In genomic region chr11:126547161-126547560, GRCh38 we compare ENCODE assay signal across 16 cellular contexts.
DNase-seq lines count a peak whose midpoint lies in the region; ATAC-seq and TF ChIP-seq lines count a peak whose summit lies in the region.
"Had no signal": no experiment of that assay in that cellular context is flagged by ENCODE, and none has a peak within 500 bp of the region (broad histone marks: within the 10 kb centered on the region; RNA-seq: fewer than 3 reads in every experiment).

No MANE protein-coding gene starts in this region.

- H3K27me3 ChIP-seq in WERI-Rb-1 (ENCODE audit: insufficient read depth, low read depth, severe bottlenecking): no peaks in the 10 kb centered on the region
- H3K27me3 ChIP-seq in GM23338 (ENCODE audit: insufficient read depth): no peaks in the 10 kb centered on the region

- H2AFZ ChIP-seq in GM23338: no peak overlapping the region

- H3K4me3 ChIP-seq in HFF-Myc (replicated peaks; ENCODE audit: low read depth, low read length): no peak overlapping the region
- H3K4me3 ChIP-seq in WERI-Rb-1 (ENCODE audit: low read depth, low read length): peak overlapping the region; percentile 8; the same call in 1 of the 2 replicates
- no peak overlapping the region for H3K4me3 ChIP-seq in GM23338
- H3K4me3 ChIP-seq: lung had no signal

- ATAC-seq in GM23338: no peak

- H3F3A ChIP-seq in GM23338 (replicated peaks; ENCODE audit: low read depth): no peaks in the 10 kb centered on the region

- TF ChIP-seq CTCF in HFF-Myc (IDR thresholded peaks at IDR 0.05; ENCODE audit: low read depth, low read length, missing control alignments) (no peak), WERI-Rb-1 (IDR thresholded peaks at IDR 0.05; ENCODE audit: low read depth, low read length) (no peak), GM23338 (conservative IDR thresholded peaks at IDR 0.05; ENCODE audit: low read depth in 2 of 2) (no peak)

- H3K36me3 ChIP-seq in WERI-Rb-1: no peaks in the 10 kb centered on the region
- H3K36me3 ChIP-seq in GM23338 (ENCODE audit: insufficient read depth): no peaks in the 10 kb centered on the region

- no peaks in the 10 kb centered on the region for H3K4me1 Mint-ChIP-seq in activated T-cell treated with anti-CD3 and anti-CD28 coated beads, Interleukin-2, amount 50 U/mL, for 24 hours (ENCODE audit: low read depth)
- H3K4me1 Mint-ChIP-seq in immature natural killer cell: no peaks in the 10 kb centered on the region
- peaks cover 42% of the 10 kb centered on the region for H3K4me1 Mint-ChIP-seq in GM23338

- H3K9me2 ChIP-seq in GM23338 (ENCODE audit: insufficient read depth): no peaks in the 10 kb centered on the region

- no peaks in the 10 kb centered on the region for H3K79me2 ChIP-seq in GM23338 (replicated peaks; ENCODE audit: insufficient read depth)

- no peaks in the 10 kb centered on the region for H3K9me3 Mint-ChIP-seq in activated T-cell treated with anti-CD3 and anti-CD28 coated beads, Interleukin-2, amount 50 U/mL, for 24 hours
- H3K9me3 Mint-ChIP-seq in immature natural killer cell (no peaks in the 10 kb centered on the region), GM23338 (no peaks in the 10 kb centered on the region)
- H3K9me3 Mint-ChIP-seq: activated T-helper 2 cell treated with anti-CD3 and anti-CD28 coated beads, Interferon-gamma antibody, Interleukin-2, Interleukin-4, amounts not matched to agents 10 μg/mL and 5 μg/mL and 100 μg/mL, durations not matched to agents 14 hours and 24 hours and 36 hours had no signal

- H3K4me1 ChIP-seq in GM23338 (ENCODE audit: insufficient read depth): peaks cover 18% of the 10 kb centered on the region

- no peak overlapping the region for H3K4me2 ChIP-seq in GM23338

- H3K27ac ChIP-seq in WERI-Rb-1 (peak overlapping the region; percentile 83), GM23338 (ENCODE audit: low read depth) (no peak overlapping the region)

- H3K27me3 Mint-ChIP-seq in activated T-cell treated with anti-CD3 and anti-CD28 coated beads, Interleukin-2, amount 50 U/mL, for 24 hours: peaks cover 27% of the 10 kb centered on the region
- H3K27me3 Mint-ChIP-seq in immature natural killer cell (ENCODE audit: low read depth in 3 of 3) (peaks cover 1 to 16% (median 2%) of the 10 kb centered on the region in 3 donors), GM23338 (ENCODE audit: insufficient read depth, low read depth, poor library complexity) (peaks cover 5% of the 10 kb centered on the region)

- no peak overlapping the region for H3K4me3 Mint-ChIP-seq in activated T-cell treated with anti-CD3 and anti-CD28 coated beads, Interleukin-2, amount 50 U/mL, for 24 hours
- H3K4me3 Mint-ChIP-seq in immature natural killer cell: no peak overlapping the region
- H3K4me3 Mint-ChIP-seq in GM23338: no peak overlapping the region

- DNase-seq in A172 (ENCODE audit: low spot score): peak; percentile 78
- DNase-seq in HFF-Myc (ENCODE audit: extremely low read depth, low read depth): peak; percentile 66
- DNase-seq in WERI-Rb-1: peak; percentile 42
- DNase-seq in foreskin melanocyte: peak; percentile 89
- DNase-seq in activated T-cell treated with anti-CD3 and anti-CD28 coated beads, Interleukin-2, amount 50 U/mL, for 24 hours: no peak
- DNase-seq in immature natural killer cell: no peak
- DNase-seq in effector CD8-positive, alpha-beta T cell (lab: John Stamatoyannopoulos, UW): no peak
- no peak for DNase-seq in GM23338 (ENCODE audit: low spot score)
- DNase-seq: activated CD4-positive, alpha-beta T cell treated with anti-CD3 and anti-CD28 coated beads, Interleukin-2, amount 50 U/mL, for 4 hours; central memory CD4-positive, alpha-beta T cell; DMS 273 treated with DMSO at 0.1 percent for 48 hours; NCI-H2171 treated with DMSO at 0.1 percent for 48 hours; OCI-M1; T-helper 1 cell had no signal

- no peaks in the 10 kb centered on the region for H3K9me3 ChIP-seq in WERI-Rb-1 (ENCODE audit: severe bottlenecking)

- H3K36me3 Mint-ChIP-seq in activated T-cell treated with anti-CD3 and anti-CD28 coated beads, Interleukin-2, amount 50 U/mL, for 24 hours (ENCODE audit: low read depth): no peaks in the 10 kb centered on the region
- no peaks in the 10 kb centered on the region for H3K36me3 Mint-ChIP-seq in immature natural killer cell
- H3K36me3 Mint-ChIP-seq in GM23338 (ENCODE audit: low read depth): no peaks in the 10 kb centered on the region

- H4K20me1 ChIP-seq in GM23338 (replicated peaks; ENCODE audit: insufficient read depth): no peaks in the 10 kb centered on the region

- H3K27ac Mint-ChIP-seq in activated T-cell treated with anti-CD3 and anti-CD28 coated beads, Interleukin-2, amount 50 U/mL, for 24 hours: no peak overlapping the region
- H3K27ac Mint-ChIP-seq in immature natural killer cell: no peak overlapping the region
- no peak overlapping the region for H3K27ac Mint-ChIP-seq in GM23338
- H3K27ac Mint-ChIP-seq: activated T-helper 2 cell treated with anti-CD3 and anti-CD28 coated beads, Interferon-gamma antibody, Interleukin-2, Interleukin-4, amounts not matched to agents 10 μg/mL and 5 μg/mL and 100 μg/mL, durations not matched to agents 14 hours and 24 hours and 36 hours had no signal

TF ChIP-seq in GM23338, 12 proteins besides CTCF, POLR2A, EP300 and RAD21:
- TF ChIP-seq ETS1 (IDR thresholded peaks at IDR 0.05): no peak
- no peak for TF ChIP-seq EZH2phosphoT487 (IDR thresholded peaks at IDR 0.05; ENCODE audit: unreplicated experiment)
- TF ChIP-seq REST (IDR thresholded peaks at IDR 0.05; ENCODE audit: unreplicated experiment): no peak

Comparison
In these comparisons a context has a peak if more than half of its experiments do, and no peak if none do; other contexts are left out.
1. DNase-seq: peak in A172 (single experiment), HFF-Myc (single experiment), WERI-Rb-1 (single experiment) and foreskin melanocyte (single experiment); none in activated T-cell treated with anti-CD3 and anti-CD28 coated beads, Interleukin-2, amount 50 U/mL, for 24 hours (single experiment), immature natural killer cell (0 of 3), effector CD8-positive, alpha-beta T cell (single experiment) and GM23338 (single experiment).